Comparison of ENCODE assay signal across 1 cellular context in the genomic region with DNA sequence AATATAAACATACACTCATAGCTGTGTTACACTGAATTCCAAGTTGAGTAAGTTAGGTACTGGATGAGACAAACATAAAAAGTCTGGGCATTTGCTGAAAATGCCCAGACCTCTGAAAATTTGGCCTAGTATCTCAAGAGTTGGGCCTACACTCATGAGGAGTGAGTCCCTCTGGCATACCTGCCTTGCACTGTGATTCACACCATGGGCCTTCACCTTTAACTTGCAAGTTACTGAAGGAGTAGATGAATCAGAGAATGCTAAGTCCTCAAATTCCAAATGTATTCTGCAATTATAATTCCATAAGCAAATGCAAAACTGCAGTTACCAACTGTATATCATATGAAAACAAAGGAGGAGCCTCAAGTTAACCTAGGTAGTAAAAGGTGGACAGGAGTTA.
TF ChIP-seq lines count a peak whose summit lies in the region.

No MANE protein-coding gene starts in this region.

TF ChIP-seq in IMR-90, 13 proteins besides CTCF, POLR2A, EP300 and RAD21:
- TF ChIP-seq RFX5 (IDR thresholded peaks at IDR 0.05; ENCODE audit: low read depth, low read length) (no peak), SMC3 (IDR thresholded peaks at IDR 0.05; ENCODE audit: low read depth, low read length) (no peak), CEBPB (IDR thresholded peaks at IDR 0.05; ENCODE audit: low read depth, low read length) (no peak), MXI1 (IDR thresholded peaks at IDR 0.05; ENCODE audit: borderline replicate concordance, low read depth, low read length) (no peak), CHD1 (IDR thresholded peaks at IDR 0.05; ENCODE audit: low read depth, low read length) (no peak), MAFK (IDR thresholded peaks at IDR 0.05; ENCODE audit: low read depth, low read length) (no peak), FOS (IDR thresholded peaks at IDR 0.05; ENCODE audit: low read depth, low read length) (no peak), NFE2L2 (IDR thresholded peaks at IDR 0.05; ENCODE audit: low read depth, low read length) (no peak), MAZ (IDR thresholded peaks at IDR 0.05; ENCODE audit: borderline replicate concordance, low read depth, low read length) (no peak), RCOR1 (IDR thresholded peaks at IDR 0.05; ENCODE audit: insufficient replicate concordance, low read length) (no peak), BHLHE40 (IDR thresholded peaks at IDR 0.05; ENCODE audit: low read depth, low read length) (no peak)
- TF ChIP-seq, protein P1, sequence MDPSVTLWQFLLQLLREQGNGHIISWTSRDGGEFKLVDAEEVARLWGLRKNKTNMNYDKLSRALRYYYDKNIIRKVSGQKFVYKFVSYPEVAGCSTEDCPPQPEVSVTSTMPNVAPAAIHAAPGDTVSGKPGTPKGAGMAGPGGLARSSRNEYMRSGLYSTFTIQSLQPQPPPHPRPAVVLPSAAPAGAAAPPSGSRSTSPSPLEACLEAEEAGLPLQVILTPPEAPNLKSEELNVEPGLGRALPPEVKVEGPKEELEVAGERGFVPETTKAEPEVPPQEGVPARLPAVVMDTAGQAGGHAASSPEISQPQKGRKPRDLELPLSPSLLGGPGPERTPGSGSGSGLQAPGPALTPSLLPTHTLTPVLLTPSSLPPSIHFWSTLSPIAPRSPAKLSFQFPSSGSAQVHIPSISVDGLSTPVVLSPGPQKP (IDR thresholded peaks at IDR 0.05; ENCODE audit: borderline replicate concordance, low read depth, low read length): no peak
- TF ChIP-seq, protein P2, sequence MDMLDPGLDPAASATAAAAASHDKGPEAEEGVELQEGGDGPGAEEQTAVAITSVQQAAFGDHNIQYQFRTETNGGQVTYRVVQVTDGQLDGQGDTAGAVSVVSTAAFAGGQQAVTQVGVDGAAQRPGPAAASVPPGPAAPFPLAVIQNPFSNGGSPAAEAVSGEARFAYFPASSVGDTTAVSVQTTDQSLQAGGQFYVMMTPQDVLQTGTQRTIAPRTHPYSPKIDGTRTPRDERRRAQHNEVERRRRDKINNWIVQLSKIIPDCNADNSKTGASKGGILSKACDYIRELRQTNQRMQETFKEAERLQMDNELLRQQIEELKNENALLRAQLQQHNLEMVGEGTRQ (IDR thresholded peaks at IDR 0.05; ENCODE audit: low read depth, low read length): no peak
